1 cellular context compared by ENCODE assay signal in the genomic region with DNA sequence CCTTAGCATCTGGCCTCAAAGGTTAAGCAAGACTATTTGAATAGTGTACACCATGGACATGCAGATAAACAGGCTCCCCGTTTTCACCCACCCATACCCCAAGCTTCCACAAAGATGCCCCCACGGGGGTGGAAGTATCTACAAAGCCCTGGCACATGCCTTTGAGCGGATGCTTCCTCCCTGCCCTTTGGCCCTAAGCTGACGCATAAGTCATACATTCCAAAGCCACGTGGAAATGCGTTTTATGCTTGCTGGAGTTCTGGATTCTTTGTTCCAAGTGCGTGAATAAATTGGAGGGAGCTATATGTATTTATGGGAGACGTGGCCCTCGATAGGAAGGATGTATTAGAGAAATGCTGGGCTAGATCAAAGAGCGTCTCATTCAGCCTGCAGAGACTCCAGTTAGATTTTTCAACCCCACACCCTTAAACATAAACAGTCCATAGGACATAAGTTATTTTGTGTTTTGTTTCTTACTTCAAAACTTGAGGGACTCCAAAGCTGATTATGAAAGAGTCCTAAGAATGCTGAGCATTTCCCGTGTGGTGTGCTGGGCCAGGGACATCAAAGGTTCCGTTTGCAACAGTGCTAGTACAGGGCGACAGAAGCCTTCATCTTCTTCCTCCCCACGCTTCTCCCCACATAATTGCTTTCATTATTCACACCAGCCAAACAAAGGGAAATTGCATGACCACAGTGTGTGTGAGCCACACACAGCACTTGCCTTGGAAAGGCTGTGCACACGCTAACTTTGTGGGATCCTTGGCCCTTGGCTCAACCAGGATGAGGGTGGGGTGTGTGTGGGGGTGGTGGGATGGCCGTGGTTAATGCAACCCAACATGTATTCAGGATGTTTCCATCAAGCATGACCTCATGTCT.
TF ChIP-seq lines count a peak whose summit lies in the region.

No MANE protein-coding gene starts in this region.

TF ChIP-seq in HepG2, 621 proteins besides CTCF, POLR2A, EP300 and RAD21 (continued from another document and continues in another):
- TF ChIP-seq, protein P1, sequence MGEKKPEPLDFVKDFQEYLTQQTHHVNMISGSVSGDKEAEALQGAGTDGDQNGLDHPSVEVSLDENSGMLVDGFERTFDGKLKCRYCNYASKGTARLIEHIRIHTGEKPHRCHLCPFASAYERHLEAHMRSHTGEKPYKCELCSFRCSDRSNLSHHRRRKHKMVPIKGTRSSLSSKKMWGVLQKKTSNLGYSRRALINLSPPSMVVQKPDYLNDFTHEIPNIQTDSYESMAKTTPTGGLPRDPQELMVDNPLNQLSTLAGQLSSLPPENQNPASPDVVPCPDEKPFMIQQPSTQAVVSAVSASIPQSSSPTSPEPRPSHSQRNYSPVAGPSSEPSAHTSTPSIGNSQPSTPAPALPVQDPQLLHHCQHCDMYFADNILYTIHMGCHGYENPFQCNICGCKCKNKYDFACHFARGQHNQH (CRISPR knock-in tag; IDR thresholded peaks at IDR 0.05) = peak; percentile 88
- TF ChIP-seq, protein P2, sequence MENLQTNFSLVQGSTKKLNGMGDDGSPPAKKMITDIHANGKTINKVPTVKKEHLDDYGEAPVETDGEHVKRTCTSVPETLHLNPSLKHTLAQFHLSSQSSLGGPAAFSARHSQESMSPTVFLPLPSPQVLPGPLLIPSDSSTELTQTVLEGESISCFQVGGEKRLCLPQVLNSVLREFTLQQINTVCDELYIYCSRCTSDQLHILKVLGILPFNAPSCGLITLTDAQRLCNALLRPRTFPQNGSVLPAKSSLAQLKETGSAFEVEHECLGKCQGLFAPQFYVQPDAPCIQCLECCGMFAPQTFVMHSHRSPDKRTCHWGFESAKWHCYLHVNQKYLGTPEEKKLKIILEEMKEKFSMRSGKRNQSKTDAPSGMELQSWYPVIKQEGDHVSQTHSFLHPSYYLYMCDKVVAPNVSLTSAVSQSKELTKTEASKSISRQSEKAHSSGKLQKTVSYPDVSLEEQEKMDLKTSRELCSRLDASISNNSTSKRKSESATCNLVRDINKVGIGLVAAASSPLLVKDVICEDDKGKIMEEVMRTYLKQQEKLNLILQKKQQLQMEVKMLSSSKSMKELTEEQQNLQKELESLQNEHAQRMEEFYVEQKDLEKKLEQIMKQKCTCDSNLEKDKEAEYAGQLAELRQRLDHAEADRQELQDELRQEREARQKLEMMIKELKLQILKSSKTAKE (CRISPR knock-in tag; IDR thresholded peaks at IDR 0.05; ENCODE audit: borderline replicate concordance) = peak; percentile 79
- TF ChIP-seq, protein P3, sequence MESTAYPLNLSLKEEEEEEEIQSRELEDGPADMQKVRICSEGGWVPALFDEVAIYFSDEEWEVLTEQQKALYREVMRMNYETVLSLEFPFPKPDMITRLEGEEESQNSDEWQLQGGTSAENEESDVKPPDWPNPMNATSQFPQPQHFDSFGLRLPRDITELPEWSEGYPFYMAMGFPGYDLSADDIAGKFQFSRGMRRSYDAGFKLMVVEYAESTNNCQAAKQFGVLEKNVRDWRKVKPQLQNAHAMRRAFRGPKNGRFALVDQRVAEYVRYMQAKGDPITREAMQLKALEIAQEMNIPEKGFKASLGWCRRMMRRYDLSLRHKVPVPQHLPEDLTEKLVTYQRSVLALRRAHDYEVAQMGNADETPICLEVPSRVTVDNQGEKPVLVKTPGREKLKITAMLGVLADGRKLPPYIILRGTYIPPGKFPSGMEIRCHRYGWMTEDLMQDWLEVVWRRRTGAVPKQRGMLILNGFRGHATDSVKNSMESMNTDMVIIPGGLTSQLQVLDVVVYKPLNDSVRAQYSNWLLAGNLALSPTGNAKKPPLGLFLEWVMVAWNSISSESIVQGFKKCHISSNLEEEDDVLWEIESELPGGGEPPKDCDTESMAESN (CRISPR knock-in tag; conservative IDR thresholded peaks at IDR 0.05) = no peak; the same call in 1 of the 2 replicates
- TF ChIP-seq AGO2 (optimal IDR thresholded peaks at IDR 0.05; ENCODE audit: low read depth, low read length) (no peak), KLF6 (CRISPR knock-in tag; IDR thresholded peaks at IDR 0.05) (peak; percentile 74), ZNF224 (CRISPR knock-in tag; IDR thresholded peaks at IDR 0.05) (no peak), RARA (CRISPR knock-in tag; IDR thresholded peaks at IDR 0.05) (peak; percentile 94), TAF1 (CRISPR knock-in tag; IDR thresholded peaks at IDR 0.05) (peak; percentile 30; the same call in 1 of the 2 replicates), NFATC3 (CRISPR knock-in tag; IDR thresholded peaks at IDR 0.05) (peak; percentile 32), CENPT (CRISPR knock-in tag; IDR thresholded peaks at IDR 0.05; ENCODE audit: low read depth) (no peak), ZNF225 (CRISPR knock-in tag; IDR thresholded peaks at IDR 0.05) (no peak), ZNF207 (IDR thresholded peaks at IDR 0.05; ENCODE audit: borderline replicate concordance) (no peak), ZNF274 (CRISPR knock-in tag; IDR thresholded peaks at IDR 0.05) (peak; percentile 52), AKAP8 (CRISPR knock-in tag; IDR thresholded peaks at IDR 0.05) (0 out of 2 replicates have a peak, but pooled peaks have one; percentile 39), HOXA7 (CRISPR knock-in tag; IDR thresholded peaks at IDR 0.05) (no peak), KDM6A (CRISPR knock-in tag; IDR thresholded peaks at IDR 0.05; ENCODE audit: low read depth) (peak; percentile 75; the same call in 1 of the 2 replicates), NFKBIZ (CRISPR knock-in tag; IDR thresholded peaks at IDR 0.05) (peak; percentile 53; the same call in 1 of the 2 replicates), ZNF180 (CRISPR knock-in tag; IDR thresholded peaks at IDR 0.05; ENCODE audit: borderline replicate concordance, low read depth) (no peak), ZFP36L2 (CRISPR knock-in tag; IDR thresholded peaks at IDR 0.05) (no peak), SCMH1 (CRISPR knock-in tag; IDR thresholded peaks at IDR 0.05; ENCODE audit: borderline replicate concordance) (no peak), NAIF1 (CRISPR knock-in tag; IDR thresholded peaks at IDR 0.05; ENCODE audit: borderline replicate concordance) (peak; percentile 13; the same call in 1 of the 2 replicates), ZNF326 (CRISPR knock-in tag; IDR thresholded peaks at IDR 0.05; ENCODE audit: borderline replicate concordance) (no peak), CEBPG (CRISPR knock-in tag; IDR thresholded peaks at IDR 0.05) (peak; percentile 88), NR2F2 (IDR thresholded peaks at IDR 0.05; ENCODE audit: borderline replicate concordance, low read depth) (no peak; the same call in none of the 2 replicates), TBX2 (CRISPR knock-in tag; IDR thresholded peaks at IDR 0.05; ENCODE audit: borderline replicate concordance) (peak; percentile 100), GABPA (IDR thresholded peaks at IDR 0.05; ENCODE audit: low read depth, low read length) (no peak), GABPA (CRISPR knock-in tag; IDR thresholded peaks at IDR 0.05; ENCODE audit: low read depth) (no peak), CCDC6 (CRISPR knock-in tag; IDR thresholded peaks at IDR 0.05) (peak; percentile 97), DR1 (CRISPR knock-in tag; IDR thresholded peaks at IDR 0.05) (no peak), KDM2A (CRISPR knock-in tag; IDR thresholded peaks at IDR 0.05; ENCODE audit: borderline replicate concordance, low read depth) (peak; percentile 64; the same call in 1 of the 2 replicates), ZNF367 (CRISPR knock-in tag; IDR thresholded peaks at IDR 0.05; ENCODE audit: borderline replicate concordance) (no peak)
- TF ChIP-seq, protein P4, sequence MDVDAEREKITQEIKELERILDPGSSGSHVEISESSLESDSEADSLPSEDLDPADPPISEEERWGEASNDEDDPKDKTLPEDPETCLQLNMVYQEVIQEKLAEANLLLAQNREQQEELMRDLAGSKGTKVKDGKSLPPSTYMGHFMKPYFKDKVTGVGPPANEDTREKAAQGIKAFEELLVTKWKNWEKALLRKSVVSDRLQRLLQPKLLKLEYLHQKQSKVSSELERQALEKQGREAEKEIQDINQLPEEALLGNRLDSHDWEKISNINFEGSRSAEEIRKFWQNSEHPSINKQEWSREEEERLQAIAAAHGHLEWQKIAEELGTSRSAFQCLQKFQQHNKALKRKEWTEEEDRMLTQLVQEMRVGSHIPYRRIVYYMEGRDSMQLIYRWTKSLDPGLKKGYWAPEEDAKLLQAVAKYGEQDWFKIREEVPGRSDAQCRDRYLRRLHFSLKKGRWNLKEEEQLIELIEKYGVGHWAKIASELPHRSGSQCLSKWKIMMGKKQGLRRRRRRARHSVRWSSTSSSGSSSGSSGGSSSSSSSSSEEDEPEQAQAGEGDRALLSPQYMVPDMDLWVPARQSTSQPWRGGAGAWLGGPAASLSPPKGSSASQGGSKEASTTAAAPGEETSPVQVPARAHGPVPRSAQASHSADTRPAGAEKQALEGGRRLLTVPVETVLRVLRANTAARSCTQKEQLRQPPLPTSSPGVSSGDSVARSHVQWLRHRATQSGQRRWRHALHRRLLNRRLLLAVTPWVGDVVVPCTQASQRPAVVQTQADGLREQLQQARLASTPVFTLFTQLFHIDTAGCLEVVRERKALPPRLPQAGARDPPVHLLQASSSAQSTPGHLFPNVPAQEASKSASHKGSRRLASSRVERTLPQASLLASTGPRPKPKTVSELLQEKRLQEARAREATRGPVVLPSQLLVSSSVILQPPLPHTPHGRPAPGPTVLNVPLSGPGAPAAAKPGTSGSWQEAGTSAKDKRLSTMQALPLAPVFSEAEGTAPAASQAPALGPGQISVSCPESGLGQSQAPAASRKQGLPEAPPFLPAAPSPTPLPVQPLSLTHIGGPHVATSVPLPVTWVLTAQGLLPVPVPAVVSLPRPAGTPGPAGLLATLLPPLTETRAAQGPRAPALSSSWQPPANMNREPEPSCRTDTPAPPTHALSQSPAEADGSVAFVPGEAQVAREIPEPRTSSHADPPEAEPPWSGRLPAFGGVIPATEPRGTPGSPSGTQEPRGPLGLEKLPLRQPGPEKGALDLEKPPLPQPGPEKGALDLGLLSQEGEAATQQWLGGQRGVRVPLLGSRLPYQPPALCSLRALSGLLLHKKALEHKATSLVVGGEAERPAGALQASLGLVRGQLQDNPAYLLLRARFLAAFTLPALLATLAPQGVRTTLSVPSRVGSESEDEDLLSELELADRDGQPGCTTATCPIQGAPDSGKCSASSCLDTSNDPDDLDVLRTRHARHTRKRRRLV (CRISPR knock-in tag; IDR thresholded peaks at IDR 0.05) = no peak
- TF ChIP-seq, protein P5, sequence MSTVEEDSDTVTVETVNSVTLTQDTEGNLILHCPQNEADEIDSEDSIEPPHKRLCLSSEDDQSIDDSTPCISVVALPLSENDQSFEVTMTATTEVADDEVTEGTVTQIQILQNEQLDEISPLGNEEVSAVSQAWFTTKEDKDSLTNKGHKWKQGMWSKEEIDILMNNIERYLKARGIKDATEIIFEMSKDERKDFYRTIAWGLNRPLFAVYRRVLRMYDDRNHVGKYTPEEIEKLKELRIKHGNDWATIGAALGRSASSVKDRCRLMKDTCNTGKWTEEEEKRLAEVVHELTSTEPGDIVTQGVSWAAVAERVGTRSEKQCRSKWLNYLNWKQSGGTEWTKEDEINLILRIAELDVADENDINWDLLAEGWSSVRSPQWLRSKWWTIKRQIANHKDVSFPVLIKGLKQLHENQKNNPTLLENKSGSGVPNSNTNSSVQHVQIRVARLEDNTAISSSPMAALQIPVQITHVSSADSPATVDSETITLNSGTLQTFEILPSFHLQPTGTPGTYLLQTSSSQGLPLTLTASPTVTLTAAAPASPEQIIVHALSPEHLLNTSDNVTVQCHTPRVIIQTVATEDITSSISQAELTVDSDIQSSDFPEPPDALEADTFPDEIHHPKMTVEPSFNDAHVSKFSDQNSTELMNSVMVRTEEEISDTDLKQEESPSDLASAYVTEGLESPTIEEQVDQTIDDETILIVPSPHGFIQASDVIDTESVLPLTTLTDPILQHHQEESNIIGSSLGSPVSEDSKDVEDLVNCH (CRISPR knock-in tag; IDR thresholded peaks at IDR 0.05) = no peak
- TF ChIP-seq, protein P6, sequence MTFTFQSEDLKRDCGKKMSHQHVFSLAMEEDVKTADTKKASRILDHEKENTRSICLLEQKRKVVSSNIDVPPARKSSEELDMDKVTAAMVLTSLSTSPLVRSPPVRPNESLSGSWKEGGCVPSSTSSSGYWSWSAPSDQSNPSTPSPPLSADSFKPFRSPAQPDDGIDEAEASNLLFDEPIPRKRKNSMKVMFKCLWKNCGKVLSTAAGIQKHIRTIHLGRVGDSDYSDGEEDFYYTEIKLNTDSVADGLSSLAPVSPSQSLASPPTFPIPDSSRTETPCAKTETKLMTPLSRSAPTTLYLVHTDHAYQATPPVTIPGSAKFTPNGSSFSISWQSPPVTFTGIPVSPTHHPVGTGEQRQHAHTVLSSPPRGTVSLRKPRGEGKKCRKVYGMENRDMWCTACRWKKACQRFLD (CRISPR knock-in tag; IDR thresholded peaks at IDR 0.05; ENCODE audit: borderline replicate concordance) = 0 out of 2 replicates have a peak, but pooled peaks have one; percentile 54
- TF ChIP-seq, protein P7, sequence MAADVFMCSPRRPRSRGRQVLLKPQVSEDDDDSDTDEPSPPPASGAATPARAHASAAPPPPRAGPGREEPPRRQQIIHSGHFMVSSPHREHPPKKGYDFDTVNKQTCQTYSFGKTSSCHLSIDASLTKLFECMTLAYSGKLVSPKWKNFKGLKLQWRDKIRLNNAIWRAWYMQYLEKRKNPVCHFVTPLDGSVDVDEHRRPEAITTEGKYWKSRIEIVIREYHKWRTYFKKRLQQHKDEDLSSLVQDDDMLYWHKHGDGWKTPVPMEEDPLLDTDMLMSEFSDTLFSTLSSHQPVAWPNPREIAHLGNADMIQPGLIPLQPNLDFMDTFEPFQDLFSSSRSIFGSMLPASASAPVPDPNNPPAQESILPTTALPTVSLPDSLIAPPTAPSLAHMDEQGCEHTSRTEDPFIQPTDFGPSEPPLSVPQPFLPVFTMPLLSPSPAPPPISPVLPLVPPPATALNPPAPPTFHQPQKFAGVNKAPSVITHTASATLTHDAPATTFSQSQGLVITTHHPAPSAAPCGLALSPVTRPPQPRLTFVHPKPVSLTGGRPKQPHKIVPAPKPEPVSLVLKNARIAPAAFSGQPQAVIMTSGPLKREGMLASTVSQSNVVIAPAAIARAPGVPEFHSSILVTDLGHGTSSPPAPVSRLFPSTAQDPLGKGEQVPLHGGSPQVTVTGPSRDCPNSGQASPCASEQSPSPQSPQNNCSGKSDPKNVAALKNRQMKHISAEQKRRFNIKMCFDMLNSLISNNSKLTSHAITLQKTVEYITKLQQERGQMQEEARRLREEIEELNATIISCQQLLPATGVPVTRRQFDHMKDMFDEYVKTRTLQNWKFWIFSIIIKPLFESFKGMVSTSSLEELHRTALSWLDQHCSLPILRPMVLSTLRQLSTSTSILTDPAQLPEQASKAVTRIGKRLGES (CRISPR knock-in tag; IDR thresholded peaks at IDR 0.05; ENCODE audit: borderline replicate concordance) = peak; percentile 88
- TF ChIP-seq, protein P8, sequence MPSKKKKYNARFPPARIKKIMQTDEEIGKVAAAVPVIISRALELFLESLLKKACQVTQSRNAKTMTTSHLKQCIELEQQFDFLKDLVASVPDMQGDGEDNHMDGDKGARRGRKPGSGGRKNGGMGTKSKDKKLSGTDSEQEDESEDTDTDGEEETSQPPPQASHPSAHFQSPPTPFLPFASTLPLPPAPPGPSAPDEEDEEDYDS (CRISPR knock-in tag; IDR thresholded peaks at IDR 0.05) = no peak; the same call in 1 of the 2 replicates
